8 cellular contexts compared by ENCODE assay signal in the genomic region with DNA sequence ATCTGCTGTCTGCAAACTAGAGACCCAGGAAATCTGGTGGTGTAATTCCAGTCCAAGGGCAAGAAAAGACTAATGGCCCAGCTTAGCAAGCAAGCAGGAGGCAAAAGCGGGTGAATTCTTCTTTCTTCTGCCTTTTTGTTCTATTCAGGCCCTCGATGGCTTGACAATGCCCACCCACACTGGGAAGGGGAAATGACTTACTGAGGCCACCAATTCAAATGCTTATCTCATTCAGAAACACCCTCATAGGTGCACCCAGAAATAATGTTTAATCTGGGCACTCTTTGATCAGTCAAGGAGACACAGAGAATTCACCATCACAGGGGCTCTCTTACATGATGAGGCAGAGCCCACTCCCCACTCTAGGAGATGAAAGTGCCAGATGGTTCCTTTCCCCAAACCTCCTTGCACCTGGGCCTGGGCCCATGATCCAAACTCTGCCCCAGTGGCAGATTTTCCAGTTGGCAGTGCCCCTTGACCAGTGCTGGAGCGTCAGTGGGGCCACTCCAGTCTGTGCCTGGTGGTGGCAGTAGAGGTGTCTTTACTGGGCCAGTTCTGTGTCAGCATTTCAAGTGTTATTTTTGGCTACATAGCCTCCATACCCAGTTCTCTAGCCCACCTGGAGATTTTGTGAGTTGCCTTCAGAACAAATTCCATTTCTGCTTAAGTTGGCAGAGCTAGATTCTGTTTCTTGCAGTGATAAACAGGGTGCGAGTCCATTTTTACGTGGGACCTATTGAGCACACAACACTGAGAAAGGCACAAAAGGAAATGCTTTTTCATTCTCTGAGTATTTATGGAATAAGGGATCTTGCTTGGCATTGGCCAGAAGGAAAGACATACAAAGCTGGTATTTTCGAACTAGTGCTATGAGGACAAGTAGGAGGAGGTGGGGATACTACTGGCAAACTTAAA. TPM values are rescaled to one million over a fixed set of nuclear protein-coding genes. Genes with fewer than 3 reads are reported as not detected.
A peak's percentile ranks its signal among the peaks of the same experiment; 100 is the strongest.
DNase-seq lines count a peak whose midpoint lies in the region; ATAC-seq and TF ChIP-seq lines count a peak whose summit lies in the region.

No MANE protein-coding gene starts in this region.

- H3K27ac ChIP-seq in hepatocyte (no peak overlapping the region), SJCRH30 (no peak overlapping the region)

- H3K36me3 ChIP-seq in hepatocyte (replicated peaks; ENCODE audit: insufficient read depth, low read depth) (no peaks in the 10 kb centered on the region), SJCRH30 (0 out of 2 replicates have a peak, but pooled peaks cover 2% of the 10 kb centered on the region)

- no peak overlapping the region for H3K27ac Mint-ChIP-seq in activated naive CD4-positive, alpha-beta T cell treated with anti-CD3 and anti-CD28 coated beads for 36 hours

- no peaks in the 10 kb centered on the region for H3K4me1 Mint-ChIP-seq in activated naive CD4-positive, alpha-beta T cell treated with anti-CD3 and anti-CD28 coated beads for 36 hours (ENCODE audit: low read depth)

- no peaks in the 10 kb centered on the region for H4K20me1 ChIP-seq in hepatocyte (ENCODE audit: insufficient read depth, poor library complexity, severe bottlenecking)

- ATAC-seq in HG02571 (IDR thresholded peaks at IDR 0.05; ENCODE audit: unreplicated experiment), result no peak

- H3K4me1 ChIP-seq in hepatocyte (ENCODE audit: insufficient read depth) (no peaks in the 10 kb centered on the region), SJCRH30 (0 out of 2 replicates have a peak, but pooled peaks cover 2% of the 10 kb centered on the region)

- no peak overlapping the region for H3K4me3 Mint-ChIP-seq in activated naive CD4-positive, alpha-beta T cell treated with anti-CD3 and anti-CD28 coated beads for 36 hours

- H3K36me3 Mint-ChIP-seq in activated naive CD4-positive, alpha-beta T cell treated with anti-CD3 and anti-CD28 coated beads for 36 hours (ENCODE audit: low read depth), result no peaks in the 10 kb centered on the region

- H3K4me2 ChIP-seq in hepatocyte, result no peak overlapping the region

- H3K9me2 ChIP-seq in hepatocyte (replicated peaks; ENCODE audit: insufficient read depth), result no peaks in the 10 kb centered on the region

- intact Hi-C loops in activated naive CD4-positive, alpha-beta T cell treated with anti-CD3 and anti-CD28 coated beads for 36 hours (cut with micrococcal nuclease), result loop anchor here (1.0 kb wide), 1 partner anchor 300 kb away; no protein-coding TSS in a partner anchor

- H3K27me3 Mint-ChIP-seq in activated naive CD4-positive, alpha-beta T cell treated with anti-CD3 and anti-CD28 coated beads for 36 hours (ENCODE audit: low read depth), result peaks cover 41% of the 10 kb centered on the region

- no peak overlapping the region for H2AFZ ChIP-seq in hepatocyte

- no peak overlapping the region for H3K4me3 ChIP-seq in HFF-Myc (replicated peaks; ENCODE audit: low read depth, low read length)
- H3K4me3 ChIP-seq in hepatocyte, result no peak overlapping the region
- no peak overlapping the region for H3K4me3 ChIP-seq in SJCRH30

- H3K27me3 ChIP-seq in hepatocyte (peaks cover 37% of the 10 kb centered on the region), SJCRH30 (no peaks in the 10 kb centered on the region)

- CTCF ChIA-PET in activated naive CD4-positive, alpha-beta T cell treated with anti-CD3 and anti-CD28 coated beads for 36 hours (lab: Charles Lee), result interaction anchor here (0.9 to 1.2 kb wide), 3 partner anchors 20 to 410 kb away, joined by 3 to 4 read pairs (median 3); a partner anchor contains a TSS

- TF ChIP-seq CTCF in HFF-Myc (IDR thresholded peaks at IDR 0.05; ENCODE audit: low read depth, low read length, missing control alignments) (peak; percentile 47), hepatocyte (IDR thresholded peaks at IDR 0.05; ENCODE audit: poor library complexity) (peak; percentile 29)

- H3K9me3 ChIP-seq in hepatocyte (ENCODE audit: low read depth) (no peaks in the 10 kb centered on the region), SJCRH30 (replicated peaks) (no peaks in the 10 kb centered on the region)

- no peaks in the 10 kb centered on the region for H3K79me2 ChIP-seq in hepatocyte

- WGBS in hepatocyte (ENCODE audit: low lambda C conversion rate, missing lambda C conversion rate), result 63% methylated on average over 6 of the region's 6 CpGs

- no peaks in the 10 kb centered on the region for H3K9me3 Mint-ChIP-seq in activated naive CD4-positive, alpha-beta T cell treated with anti-CD3 and anti-CD28 coated beads for 36 hours

- DNase-seq in activated naive CD4-positive, alpha-beta T cell treated with anti-CD3 and anti-CD28 coated beads for 36 hours, result peak; percentile 18
- DNase-seq in activated naive CD4-positive, alpha-beta T cell (lab: John Stamatoyannopoulos, UW), result no peak
- DNase-seq in HFF-Myc (ENCODE audit: extremely low read depth, low read depth) (no peak), OCI-M1 (lab: John Stamatoyannopoulos, UW) (peak; percentile 1), hepatocyte (ENCODE audit: low spot score) (peak; percentile 23), SJCRH30 (no peak), NCI-H2196 (lab: John Stamatoyannopoulos, UW; ENCODE audit: unreplicated experiment) (no peak)

RNA-seq across cellular contexts. Expression of a gene that starts 7.5 kb away (rescaled TPM):
- not detected for total RNA-seq in activated naive CD4-positive, alpha-beta T cell treated with anti-CD3 and anti-CD28 coated beads for 36 hours
- 3.1 and 3.8 TPM in 2 replicates for total RNA-seq in hepatocyte
- 3.1 and 5.3 TPM in 2 replicates for polyA plus RNA-seq in hepatocyte
- 16.9 and 19.5 TPM in 2 replicates for total RNA-seq in SJCRH30 (2014; rRNA removed; shearing (Covaris generic))

RNA-seq across cellular contexts. Expression of a gene that starts 32.9 kb away (rescaled TPM):
- 10 to 100 TPM; 10.1 to 12.2 TPM for total RNA-seq in activated naive CD4-positive, alpha-beta T cell treated with anti-CD3 and anti-CD28 coated beads for 36 hours
- 5.2 and 9.5 TPM in 2 replicates for total RNA-seq in hepatocyte
- 1.7 and 2.7 TPM in 2 replicates for polyA plus RNA-seq in hepatocyte
- 6.0 and 6.1 TPM in 2 replicates for total RNA-seq in SJCRH30 (2014; rRNA removed; shearing (Covaris generic))

Comparison
In these comparisons a context has a peak if more than half of its experiments do, and no peak if none do; other contexts are left out.
1. DNase-seq: peak in activated naive CD4-positive, alpha-beta T cell treated with anti-CD3 and anti-CD28 coated beads for 36 hours (single experiment), OCI-M1 (single experiment) and hepatocyte (single experiment); none in activated naive CD4-positive, alpha-beta T cell (0 of 4), HFF-Myc (single experiment), SJCRH30 (0 of 2) and NCI-H2196 (single experiment).